ENCODE assay signal across 11 cellular contexts in genomic region chr14:99137913-99138571, GRCh38.
DNase-seq lines count a peak whose midpoint lies in the region; ATAC-seq and TF ChIP-seq lines count a peak whose summit lies in the region.
"Had no signal": no experiment of that assay in that cellular context is flagged by ENCODE, and none has a peak within 500 bp of the region (broad histone marks: within the 10 kb centered on the region; RNA-seq: fewer than 3 reads in every experiment).

No MANE protein-coding gene starts in this region.

- no peaks in the 10 kb centered on the region for H3K9me3 ChIP-seq in neutrophil
- H3K9me3 ChIP-seq: heart left ventricle had no signal

- TF ChIP-seq CTCF in neutrophil (IDR thresholded peaks at IDR 0.05): no peak

- H3K27ac ChIP-seq in neutrophil: peak overlapping the region; percentile 72
- H3K27ac ChIP-seq: heart left ventricle had no signal

- ATAC-seq in stimulated activated memory B cell treated with anti-CD40 and anti-IgM and Interleukin-4, amounts not matched to agents 10 μg/mL and 1 μg/mL and 100 μg/mL, for 72 hours: no peak
- no peak for ATAC-seq in Right ventricle myocardium inferior
- ATAC-seq: heart left ventricle had no signal

- H3K27ac Mint-ChIP-seq in activated naive CD8-positive, alpha-beta T cell: no peak overlapping the region
- no peak overlapping the region for H3K27ac Mint-ChIP-seq in stimulated activated memory B cell treated with anti-CD40 and anti-IgM and Interleukin-4, amounts not matched to agents 10 μg/mL and 1 μg/mL and 100 μg/mL, for 72 hours

- peak overlapping the region; percentile 46 for H3K4me3 ChIP-seq in Jurkat, Clone E6-1 (ENCODE audit: low read length)
- H3K4me3 ChIP-seq in neutrophil (ENCODE audit: low read depth in 1 of 2, low read length in 1 of 2): peak overlapping the region; percentile 49 to 51
- H3K4me3 ChIP-seq: heart left ventricle had no signal

- no peaks in the 10 kb centered on the region for H3K9me3 Mint-ChIP-seq in activated naive CD8-positive, alpha-beta T cell (ENCODE audit: low read depth)
- H3K9me3 Mint-ChIP-seq in stimulated activated memory B cell treated with anti-CD40 and anti-IgM and Interleukin-4, amounts not matched to agents 10 μg/mL and 1 μg/mL and 100 μg/mL, for 72 hours: peaks cover 10% of the 10 kb centered on the region

- no peaks in the 10 kb centered on the region for H3K36me3 ChIP-seq in neutrophil
- H3K36me3 ChIP-seq: heart left ventricle had no signal

- H3K27me3 ChIP-seq in neutrophil: no peaks in the 10 kb centered on the region

- intact Hi-C loops in Right ventricle myocardium inferior (cut with DNase I): no loop called here

- no peaks in the 10 kb centered on the region for H3K36me3 Mint-ChIP-seq in activated naive CD8-positive, alpha-beta T cell
- no peaks in the 10 kb centered on the region for H3K36me3 Mint-ChIP-seq in stimulated activated memory B cell treated with anti-CD40 and anti-IgM and Interleukin-4, amounts not matched to agents 10 μg/mL and 1 μg/mL and 100 μg/mL, for 72 hours

- peaks cover 3 to 45% of the 10 kb centered on the region in 2 experiments for H3K4me1 ChIP-seq in neutrophil (ENCODE audit: control insufficient read depth in 1 of 2, insufficient read depth in 1 of 2, low read depth in 1 of 2, low read length in 1 of 2)
- H3K4me1 ChIP-seq: heart left ventricle had no signal

- no peaks in the 10 kb centered on the region for H3K27me3 Mint-ChIP-seq in activated naive CD8-positive, alpha-beta T cell
- H3K27me3 Mint-ChIP-seq in stimulated activated memory B cell treated with anti-CD40 and anti-IgM and Interleukin-4, amounts not matched to agents 10 μg/mL and 1 μg/mL and 100 μg/mL, for 72 hours: no peaks in the 10 kb centered on the region

- H3K4me3 Mint-ChIP-seq in activated naive CD8-positive, alpha-beta T cell: peak overlapping the region; percentile 57
- H3K4me3 Mint-ChIP-seq in stimulated activated memory B cell treated with anti-CD40 and anti-IgM and Interleukin-4, amounts not matched to agents 10 μg/mL and 1 μg/mL and 100 μg/mL, for 72 hours: no peak overlapping the region

- DNase-seq in NCI-H2107 treated with DMSO at 0.1 percent for 48 hours (lab: John Stamatoyannopoulos, UW; ENCODE audit: unreplicated experiment) (peak; percentile 31), NCI-H2107 (lab: John Stamatoyannopoulos, UW) (no peak), Right ventricle myocardium inferior (ENCODE audit: missing footprints) (no peak), NCI-H2196 treated with DMSO at 0.1 percent for 48 hours (lab: John Stamatoyannopoulos, UW; ENCODE audit: unreplicated experiment) (no peak)
- peak; percentile 79 for DNase-seq in Jurkat, Clone E6-1 (ENCODE audit: low read depth, low spot score)
- DNase-seq: DMS79, mesenchymal stem cell had no signal

- peaks cover 20% of the 10 kb centered on the region for H3K4me1 Mint-ChIP-seq in activated naive CD8-positive, alpha-beta T cell (ENCODE audit: low read depth)
- H3K4me1 Mint-ChIP-seq in stimulated activated memory B cell treated with anti-CD40 and anti-IgM and Interleukin-4, amounts not matched to agents 10 μg/mL and 1 μg/mL and 100 μg/mL, for 72 hours: no peaks in the 10 kb centered on the region

Comparison
In these comparisons a context has a peak if more than half of its experiments do, and no peak if none do; other contexts are left out.
1. DNase-seq: peak in NCI-H2107 treated with DMSO at 0.1 percent for 48 hours (single experiment) and Jurkat, Clone E6-1 (single experiment); none in NCI-H2107 (single experiment), Right ventricle myocardium inferior (single experiment) and NCI-H2196 treated with DMSO at 0.1 percent for 48 hours (single experiment).